1 cellular context compared by ENCODE assay signal in genomic region chr3:172708905-172709775, GRCh38.
TF ChIP-seq lines count a peak whose summit lies in the region.

No MANE protein-coding gene starts in this region.

TF ChIP-seq in endothelial cell of umbilical vein, 7 proteins besides CTCF, POLR2A, EP300 and RAD21 (continued from another document):
- TF ChIP-seq POLR2AphosphoS5 (IDR thresholded peaks at IDR 0.05; ENCODE audit: insufficient read depth, low read depth, low read length) = no peak
- TF ChIP-seq GATA2 (IDR thresholded peaks at IDR 0.05; ENCODE audit: insufficient read depth, insufficient read length, low read depth, low read length) = no peak
- TF ChIP-seq EZH2 (IDR thresholded peaks at IDR 0.05; ENCODE audit: borderline replicate concordance, low read depth, low read length, severe bottlenecking) = no peak
- TF ChIP-seq JUN (IDR thresholded peaks at IDR 0.05; ENCODE audit: borderline replicate concordance, insufficient read depth, insufficient read length, low read depth) = no peak
